In the genomic region with DNA sequence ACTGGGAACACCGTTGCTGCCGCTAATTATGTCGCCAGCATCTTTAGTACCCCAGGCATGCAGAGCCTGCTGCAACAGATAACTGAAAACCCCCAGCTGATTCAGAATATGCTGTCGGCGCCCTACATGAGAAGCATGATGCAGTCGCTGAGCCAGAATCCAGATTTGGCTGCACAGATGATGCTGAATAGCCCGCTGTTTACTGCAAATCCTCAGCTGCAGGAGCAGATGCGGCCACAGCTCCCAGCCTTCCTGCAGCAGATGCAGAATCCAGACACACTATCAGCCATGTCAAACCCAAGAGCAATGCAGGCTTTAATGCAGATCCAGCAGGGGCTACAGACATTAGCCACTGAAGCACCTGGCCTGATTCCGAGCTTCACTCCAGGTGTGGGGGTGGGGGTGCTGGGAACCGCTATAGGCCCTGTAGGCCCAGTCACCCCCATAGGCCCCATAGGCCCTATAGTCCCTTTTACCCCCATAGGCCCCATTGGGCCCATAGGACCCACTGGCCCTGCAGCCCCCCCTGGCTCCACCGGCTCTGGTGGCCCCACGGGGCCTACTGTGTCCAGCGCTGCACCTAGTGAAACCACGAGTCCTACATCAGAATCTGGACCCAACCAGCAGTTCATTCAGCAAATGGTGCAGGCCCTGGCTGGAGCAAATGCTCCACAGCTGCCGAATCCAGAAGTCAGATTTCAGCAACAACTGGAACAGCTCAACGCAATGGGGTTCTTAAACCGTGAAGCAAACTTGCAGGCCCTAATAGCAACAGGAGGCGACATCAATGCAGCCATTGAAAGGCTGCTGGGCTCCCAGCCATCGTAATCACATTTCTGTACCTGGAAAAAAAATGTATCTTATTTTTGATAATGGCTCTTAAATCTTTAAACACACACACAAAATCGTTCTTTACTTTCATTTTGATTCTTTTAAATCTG, we compare ENCODE assay signal across 8 cellular contexts. TPM values are rescaled to one million over a fixed set of nuclear protein-coding genes. Genes with fewer than 3 reads are reported as not detected.
DNase-seq lines count a peak whose midpoint lies in the region; ATAC-seq and TF ChIP-seq lines count a peak whose summit lies in the region.

No MANE protein-coding gene starts in this region.

- H3K79me2 ChIP-seq in mammary epithelial cell (ENCODE audit: insufficient read depth, low read length) = peaks cover 51% of the 10 kb centered on the region

- peak overlapping the region; percentile 85 for H3K4me3 ChIP-seq in GM12865 (ENCODE audit: low read depth, low read length)
- H3K4me3 ChIP-seq in MG63 = peak overlapping the region; percentile 63
- H3K4me3 ChIP-seq in mammary epithelial cell (replicated peaks in 1 of 3; ENCODE audit: insufficient read depth in 1 of 3, low read depth in 2 of 3, low read length in 3 of 3) = peak overlapping the region; percentile 32 to 53 (median 53)
- H3K4me3 ChIP-seq in thoracic aorta = peak overlapping the region; percentile 90

- H3K36me3 ChIP-seq in MG63 (no peaks in the 10 kb centered on the region; the same call in none of the 2 replicates), mammary epithelial cell (ENCODE audit: insufficient read depth, low read length) (peaks cover 1% of the 10 kb centered on the region), thoracic aorta (no peaks in the 10 kb centered on the region)

- intact Hi-C loops in mammary epithelial cell (cut with micrococcal nuclease) = loop anchor here (2.0 to 5.0 kb wide), 3 partner anchors 66 to 247 kb away; a partner anchor contains a TSS

- no TSS peak for BruUV-seq in mammary epithelial cell (replicated peaks; lab: Mats Ljungman, UMichigan)

- H3K27ac ChIP-seq in mammary epithelial cell (ENCODE audit: insufficient read depth, low read depth, low read length) (no peak overlapping the region), thoracic aorta (peak overlapping the region; percentile 94 to 99)

- H3K4me1 ChIP-seq in mammary epithelial cell (ENCODE audit: insufficient read depth, low read length) (no peaks in the 10 kb centered on the region), thoracic aorta (ENCODE audit: control insufficient read depth in 1 of 2, low read depth in 2 of 2) (peaks cover 11 to 20% of the 10 kb centered on the region in 2 donors)

- TF ChIP-seq CTCF in GM12865 (IDR thresholded peaks at IDR 0.05; ENCODE audit: insufficient read depth, low read depth, low read length, missing control alignments) (no peak), mammary epithelial cell (conservative IDR thresholded peaks at IDR 0.05 in 1 of 2, IDR thresholded peaks at IDR 0.05 in 1 of 2; ENCODE audit: extremely low read depth in 1 of 2, insufficient read depth in 1 of 2, low read depth in 1 of 2, low read length in 2 of 2) (no peak), thoracic aorta (IDR thresholded peaks at IDR 0.05) (no peak)

- in situ Hi-C loops in mammary epithelial cell (cut with MboI; ENCODE audit: low sequenced_read_pairs in 2 of 2) = loop anchor here (25.0 kb wide), 2 partner anchors 103 to 253 kb away; no protein-coding TSS in a partner anchor

- no peaks in the 10 kb centered on the region for H3K9me3 ChIP-seq in MG63
- no peaks in the 10 kb centered on the region for H3K9me3 ChIP-seq in mammary epithelial cell (replicated peaks; ENCODE audit: insufficient read depth, low read length)
- H3K9me3 ChIP-seq in thoracic aorta = no peaks in the 10 kb centered on the region

- H4K20me1 ChIP-seq in mammary epithelial cell (ENCODE audit: insufficient read depth, low read length) = peaks cover 2% of the 10 kb centered on the region

- peak; percentile 10 for DNase-seq in GM12865 (ENCODE audit: low read depth)
- no peak for DNase-seq in MG63
- peak; percentile 6 for DNase-seq in mammary epithelial cell
- peak; percentile 6 for DNase-seq in middle frontal gyrus (ENCODE audit: extremely low spot score, low spot score)
- DNase-seq in thoracic aorta (ENCODE audit: low spot score) = no peak
- no peak for DNase-seq in NCI-H1048 (lab: John Stamatoyannopoulos, UW)

- peak overlapping the region; percentile 63 for H3K4me2 ChIP-seq in mammary epithelial cell (ENCODE audit: insufficient read depth, low read depth, low read length)

- H2AFZ ChIP-seq in mammary epithelial cell (ENCODE audit: low read depth, low read length) = no peak overlapping the region

- CTCF ChIA-PET in mammary epithelial cell (lab: Charles Lee; ENCODE audit: low non-redundant PET) = no interaction called here

- dilution Hi-C loops in mammary epithelial cell (cut with HindIII; ENCODE audit: low sequenced_read_pairs) = no loop called here

- H3K9ac ChIP-seq in mammary epithelial cell (ENCODE audit: insufficient read depth, low read length) = peak overlapping the region; percentile 87

- no peaks in the 10 kb centered on the region for H3K27me3 ChIP-seq in MG63
- H3K27me3 ChIP-seq in mammary epithelial cell (ENCODE audit: insufficient read depth, low read length) = no peaks in the 10 kb centered on the region
- H3K27me3 ChIP-seq in thoracic aorta (replicated peaks; ENCODE audit: insufficient read depth) = no peaks in the 10 kb centered on the region

- 39% methylated on average over 11 of the region's 20 CpGs for WGBS in mammary epithelial cell (ENCODE audit: low coverage, missing lambda C conversion rate)

- no peak for ATAC-seq in thoracic aorta (ENCODE audit: insufficient number of reproducible peaks, low FRiP score, low read depth)
- ATAC-seq in GM18873 (IDR thresholded peaks at IDR 0.05; ENCODE audit: low FRiP score, unreplicated experiment) = no peak
- ATAC-seq in GM21619 (IDR thresholded peaks at IDR 0.05; ENCODE audit: unreplicated experiment) = no peak

RNA-seq across cellular contexts. Expression of a gene that starts 1.8 kb away (rescaled TPM):
- 3.4 and 4.9 TPM in 2 replicates for total RNA-seq in MG63 (2014; rRNA removed; shearing (Covaris generic); ENCODE audit: low replicate concordance)
- total RNA-seq in mammary epithelial cell (10 to 100 TPM; 19.0 to 32.8 TPM), thoracic aorta (10 to 100 TPM; 24.2 to 25.5 TPM)
- polyA plus RNA-seq in mammary epithelial cell = 22.7 TPM
- polyA minus RNA-seq in mammary epithelial cell = 43.3 TPM

Comparison
In these comparisons a context has a peak if more than half of its experiments do, and no peak if none do; other contexts are left out.
1. DNase-seq: peak in GM12865 (single experiment), mammary epithelial cell (single experiment) and middle frontal gyrus (single experiment); none in MG63 (single experiment), thoracic aorta (single experiment) and NCI-H1048 (single experiment).
2. Peak in every context shown above with its lines, with median percentiles within 50 percentile points of each other: H3K4me3 ChIP-seq.